ENCODE assay signal across 1 cellular context in the genomic region with DNA sequence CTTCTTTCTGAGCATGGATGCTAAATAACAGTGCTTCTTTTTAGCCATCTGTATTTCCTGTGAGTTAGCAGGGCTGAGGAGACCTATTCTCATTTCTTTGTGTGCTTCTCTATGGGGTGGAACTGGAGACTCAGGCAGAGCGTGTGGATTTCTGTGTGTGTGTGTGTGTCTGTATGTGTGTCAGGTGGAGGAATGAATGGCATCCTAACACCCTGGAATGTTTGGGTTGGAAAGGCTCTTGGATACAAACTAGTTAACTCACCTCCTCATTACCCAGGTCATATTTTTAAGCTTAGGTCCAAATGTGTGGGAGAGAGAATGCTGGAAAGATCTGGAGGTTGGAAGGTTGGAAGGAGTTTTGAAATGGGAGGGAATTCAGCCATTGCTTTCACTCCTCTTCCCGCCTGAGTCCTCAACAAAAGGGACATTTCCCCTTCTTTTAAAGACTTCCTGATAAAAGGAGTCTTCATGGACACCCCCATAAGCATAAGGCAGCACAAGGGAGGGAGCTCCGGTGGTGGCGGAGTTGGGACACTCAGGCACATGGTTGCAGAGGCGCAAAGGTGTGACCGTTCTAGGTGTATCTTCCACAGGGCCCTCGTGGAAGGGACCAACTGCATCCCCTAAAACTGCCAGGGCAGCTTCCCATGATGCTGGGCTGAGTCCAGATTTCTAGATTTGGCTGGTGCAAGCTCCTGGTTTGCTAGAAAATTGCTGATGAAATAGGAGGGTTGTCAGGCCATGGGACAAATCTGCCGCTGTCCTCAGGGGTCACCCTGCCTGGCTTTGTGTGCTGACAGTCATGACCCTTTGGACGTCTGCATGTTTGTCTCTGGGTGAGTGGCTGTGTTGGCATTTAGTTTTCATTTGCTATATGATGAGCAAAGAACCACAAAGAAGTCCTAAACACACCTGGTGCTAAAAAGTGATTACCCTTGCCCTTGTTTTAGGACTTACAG.
TF ChIP-seq lines count a peak whose summit lies in the region.

No MANE protein-coding gene starts in this region.

TF ChIP-seq in A549, 52 proteins besides CTCF, POLR2A, EP300 and RAD21 (continued from another document):
- TF ChIP-seq, protein P1, sequence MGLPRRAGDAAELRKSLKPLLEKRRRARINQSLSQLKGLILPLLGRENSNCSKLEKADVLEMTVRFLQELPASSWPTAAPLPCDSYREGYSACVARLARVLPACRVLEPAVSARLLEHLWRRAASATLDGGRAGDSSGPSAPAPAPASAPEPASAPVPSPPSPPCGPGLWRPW (IDR thresholded peaks at IDR 0.05): no peak
- no peak for TF ChIP-seq HOXB5 (CRISPR knock-in tag; IDR thresholded peaks at IDR 0.05)
- no peak for TF ChIP-seq ZNF302 (CRISPR knock-in tag; IDR thresholded peaks at IDR 0.05)
- no peak for TF ChIP-seq RARB (CRISPR knock-in tag; IDR thresholded peaks at IDR 0.05)
- no peak for TF ChIP-seq KDM1A (IDR thresholded peaks at IDR 0.05; ENCODE audit: low read depth)
- TF ChIP-seq, protein P2, sequence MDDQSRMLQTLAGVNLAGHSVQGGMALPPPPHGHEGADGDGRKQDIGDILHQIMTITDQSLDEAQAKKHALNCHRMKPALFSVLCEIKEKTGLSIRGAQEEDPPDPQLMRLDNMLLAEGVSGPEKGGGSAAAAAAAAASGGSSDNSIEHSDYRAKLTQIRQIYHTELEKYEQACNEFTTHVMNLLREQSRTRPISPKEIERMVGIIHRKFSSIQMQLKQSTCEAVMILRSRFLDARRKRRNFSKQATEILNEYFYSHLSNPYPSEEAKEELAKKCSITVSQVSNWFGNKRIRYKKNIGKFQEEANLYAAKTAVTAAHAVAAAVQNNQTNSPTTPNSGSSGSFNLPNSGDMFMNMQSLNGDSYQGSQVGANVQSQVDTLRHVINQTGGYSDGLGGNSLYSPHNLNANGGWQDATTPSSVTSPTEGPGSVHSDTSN (IDR thresholded peaks at IDR 0.05): no peak
- no peak for TF ChIP-seq BHLHE40 (IDR thresholded peaks at IDR 0.05; ENCODE audit: low read depth, low read length)
- no peak for TF ChIP-seq GATA3 (IDR thresholded peaks at IDR 0.05; ENCODE audit: borderline replicate concordance)
- no peak for TF ChIP-seq HOXA7 (CRISPR knock-in tag; IDR thresholded peaks at IDR 0.05)
- no peak for TF ChIP-seq TFCP2L1 (CRISPR knock-in tag; IDR thresholded peaks at IDR 0.05)
- no peak for TF ChIP-seq SMC3 (IDR thresholded peaks at IDR 0.05)
- TF ChIP-seq TP53 (CRISPR knock-in tag; IDR thresholded peaks at IDR 0.05): no peak
- TF ChIP-seq HOXB13 (CRISPR knock-in tag; IDR thresholded peaks at IDR 0.05; ENCODE audit: low read depth): no peak
- no peak for TF ChIP-seq FOXS1 (CRISPR knock-in tag; IDR thresholded peaks at IDR 0.05)
- TF ChIP-seq, protein P3, sequence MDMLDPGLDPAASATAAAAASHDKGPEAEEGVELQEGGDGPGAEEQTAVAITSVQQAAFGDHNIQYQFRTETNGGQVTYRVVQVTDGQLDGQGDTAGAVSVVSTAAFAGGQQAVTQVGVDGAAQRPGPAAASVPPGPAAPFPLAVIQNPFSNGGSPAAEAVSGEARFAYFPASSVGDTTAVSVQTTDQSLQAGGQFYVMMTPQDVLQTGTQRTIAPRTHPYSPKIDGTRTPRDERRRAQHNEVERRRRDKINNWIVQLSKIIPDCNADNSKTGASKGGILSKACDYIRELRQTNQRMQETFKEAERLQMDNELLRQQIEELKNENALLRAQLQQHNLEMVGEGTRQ (IDR thresholded peaks at IDR 0.05): no peak
